In genomic region chr3:155619118-155619915, GRCh38 we compare ENCODE assay signal across 1 cellular context.
TF ChIP-seq lines count a peak whose summit lies in the region.

No MANE protein-coding gene starts in this region.

TF ChIP-seq in H1, 55 proteins besides CTCF, POLR2A, EP300 and RAD21 (continued from another document):
- TF ChIP-seq, protein P1, sequence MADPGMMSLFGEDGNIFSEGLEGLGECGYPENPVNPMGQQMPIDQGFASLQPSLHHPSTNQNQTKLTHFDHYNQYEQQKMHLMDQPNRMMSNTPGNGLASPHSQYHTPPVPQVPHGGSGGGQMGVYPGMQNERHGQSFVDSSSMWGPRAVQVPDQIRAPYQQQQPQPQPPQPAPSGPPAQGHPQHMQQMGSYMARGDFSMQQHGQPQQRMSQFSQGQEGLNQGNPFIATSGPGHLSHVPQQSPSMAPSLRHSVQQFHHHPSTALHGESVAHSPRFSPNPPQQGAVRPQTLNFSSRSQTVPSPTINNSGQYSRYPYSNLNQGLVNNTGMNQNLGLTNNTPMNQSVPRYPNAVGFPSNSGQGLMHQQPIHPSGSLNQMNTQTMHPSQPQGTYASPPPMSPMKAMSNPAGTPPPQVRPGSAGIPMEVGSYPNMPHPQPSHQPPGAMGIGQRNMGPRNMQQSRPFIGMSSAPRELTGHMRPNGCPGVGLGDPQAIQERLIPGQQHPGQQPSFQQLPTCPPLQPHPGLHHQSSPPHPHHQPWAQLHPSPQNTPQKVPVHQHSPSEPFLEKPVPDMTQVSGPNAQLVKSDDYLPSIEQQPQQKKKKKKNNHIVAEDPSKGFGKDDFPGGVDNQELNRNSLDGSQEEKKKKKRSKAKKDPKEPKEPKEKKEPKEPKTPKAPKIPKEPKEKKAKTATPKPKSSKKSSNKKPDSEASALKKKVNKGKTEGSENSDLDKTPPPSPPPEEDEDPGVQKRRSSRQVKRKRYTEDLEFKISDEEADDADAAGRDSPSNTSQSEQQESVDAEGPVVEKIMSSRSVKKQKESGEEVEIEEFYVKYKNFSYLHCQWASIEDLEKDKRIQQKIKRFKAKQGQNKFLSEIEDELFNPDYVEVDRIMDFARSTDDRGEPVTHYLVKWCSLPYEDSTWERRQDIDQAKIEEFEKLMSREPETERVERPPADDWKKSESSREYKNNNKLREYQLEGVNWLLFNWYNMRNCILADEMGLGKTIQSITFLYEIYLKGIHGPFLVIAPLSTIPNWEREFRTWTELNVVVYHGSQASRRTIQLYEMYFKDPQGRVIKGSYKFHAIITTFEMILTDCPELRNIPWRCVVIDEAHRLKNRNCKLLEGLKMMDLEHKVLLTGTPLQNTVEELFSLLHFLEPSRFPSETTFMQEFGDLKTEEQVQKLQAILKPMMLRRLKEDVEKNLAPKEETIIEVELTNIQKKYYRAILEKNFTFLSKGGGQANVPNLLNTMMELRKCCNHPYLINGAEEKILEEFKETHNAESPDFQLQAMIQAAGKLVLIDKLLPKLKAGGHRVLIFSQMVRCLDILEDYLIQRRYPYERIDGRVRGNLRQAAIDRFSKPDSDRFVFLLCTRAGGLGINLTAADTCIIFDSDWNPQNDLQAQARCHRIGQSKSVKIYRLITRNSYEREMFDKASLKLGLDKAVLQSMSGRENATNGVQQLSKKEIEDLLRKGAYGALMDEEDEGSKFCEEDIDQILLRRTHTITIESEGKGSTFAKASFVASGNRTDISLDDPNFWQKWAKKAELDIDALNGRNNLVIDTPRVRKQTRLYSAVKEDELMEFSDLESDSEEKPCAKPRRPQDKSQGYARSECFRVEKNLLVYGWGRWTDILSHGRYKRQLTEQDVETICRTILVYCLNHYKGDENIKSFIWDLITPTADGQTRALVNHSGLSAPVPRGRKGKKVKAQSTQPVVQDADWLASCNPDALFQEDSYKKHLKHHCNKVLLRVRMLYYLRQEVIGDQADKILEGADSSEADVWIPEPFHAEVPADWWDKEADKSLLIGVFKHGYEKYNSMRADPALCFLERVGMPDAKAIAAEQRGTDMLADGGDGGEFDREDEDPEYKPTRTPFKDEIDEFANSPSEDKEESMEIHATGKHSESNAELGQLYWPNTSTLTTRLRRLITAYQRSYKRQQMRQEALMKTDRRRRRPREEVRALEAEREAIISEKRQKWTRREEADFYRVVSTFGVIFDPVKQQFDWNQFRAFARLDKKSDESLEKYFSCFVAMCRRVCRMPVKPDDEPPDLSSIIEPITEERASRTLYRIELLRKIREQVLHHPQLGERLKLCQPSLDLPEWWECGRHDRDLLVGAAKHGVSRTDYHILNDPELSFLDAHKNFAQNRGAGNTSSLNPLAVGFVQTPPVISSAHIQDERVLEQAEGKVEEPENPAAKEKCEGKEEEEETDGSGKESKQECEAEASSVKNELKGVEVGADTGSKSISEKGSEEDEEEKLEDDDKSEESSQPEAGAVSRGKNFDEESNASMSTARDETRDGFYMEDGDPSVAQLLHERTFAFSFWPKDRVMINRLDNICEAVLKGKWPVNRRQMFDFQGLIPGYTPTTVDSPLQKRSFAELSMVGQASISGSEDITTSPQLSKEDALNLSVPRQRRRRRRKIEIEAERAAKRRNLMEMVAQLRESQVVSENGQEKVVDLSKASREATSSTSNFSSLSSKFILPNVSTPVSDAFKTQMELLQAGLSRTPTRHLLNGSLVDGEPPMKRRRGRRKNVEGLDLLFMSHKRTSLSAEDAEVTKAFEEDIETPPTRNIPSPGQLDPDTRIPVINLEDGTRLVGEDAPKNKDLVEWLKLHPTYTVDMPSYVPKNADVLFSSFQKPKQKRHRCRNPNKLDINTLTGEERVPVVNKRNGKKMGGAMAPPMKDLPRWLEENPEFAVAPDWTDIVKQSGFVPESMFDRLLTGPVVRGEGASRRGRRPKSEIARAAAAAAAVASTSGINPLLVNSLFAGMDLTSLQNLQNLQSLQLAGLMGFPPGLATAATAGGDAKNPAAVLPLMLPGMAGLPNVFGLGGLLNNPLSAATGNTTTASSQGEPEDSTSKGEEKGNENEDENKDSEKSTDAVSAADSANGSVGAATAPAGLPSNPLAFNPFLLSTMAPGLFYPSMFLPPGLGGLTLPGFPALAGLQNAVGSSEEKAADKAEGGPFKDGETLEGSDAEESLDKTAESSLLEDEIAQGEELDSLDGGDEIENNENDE (IDR thresholded peaks at IDR 0.05; ENCODE audit: insufficient replicate concordance, low read length) = peak; percentile 37
- TF ChIP-seq YY1 (IDR thresholded peaks at IDR 0.05; ENCODE audit: low read depth, low read length) (peak; percentile 54; the same call in 1 of the 2 replicates), RNF2 (IDR thresholded peaks at IDR 0.05; ENCODE audit: borderline replicate concordance, low read depth, low read length, missing control alignments, poor library complexity, severe bottlenecking) (no peak), CEBPB (IDR thresholded peaks at IDR 0.05; ENCODE audit: low read depth, low read length) (no peak), TEAD4 (IDR thresholded peaks at IDR 0.05; ENCODE audit: low read depth, low read length) (peak; percentile 50), MAFK (IDR thresholded peaks at IDR 0.05; ENCODE audit: low read depth, low read length) (no peak), NRF1 (IDR thresholded peaks at IDR 0.05; ENCODE audit: low read depth, low read length) (no peak), SP1 (IDR thresholded peaks at IDR 0.05; ENCODE audit: low read depth, low read length) (peak; percentile 86)
- TF ChIP-seq, protein P2, sequence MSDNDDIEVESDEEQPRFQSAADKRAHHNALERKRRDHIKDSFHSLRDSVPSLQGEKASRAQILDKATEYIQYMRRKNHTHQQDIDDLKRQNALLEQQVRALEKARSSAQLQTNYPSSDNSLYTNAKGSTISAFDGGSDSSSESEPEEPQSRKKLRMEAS (IDR thresholded peaks at IDR 0.05) = peak; percentile 26; the same call in 1 of the 2 replicates
